In the genomic region with DNA sequence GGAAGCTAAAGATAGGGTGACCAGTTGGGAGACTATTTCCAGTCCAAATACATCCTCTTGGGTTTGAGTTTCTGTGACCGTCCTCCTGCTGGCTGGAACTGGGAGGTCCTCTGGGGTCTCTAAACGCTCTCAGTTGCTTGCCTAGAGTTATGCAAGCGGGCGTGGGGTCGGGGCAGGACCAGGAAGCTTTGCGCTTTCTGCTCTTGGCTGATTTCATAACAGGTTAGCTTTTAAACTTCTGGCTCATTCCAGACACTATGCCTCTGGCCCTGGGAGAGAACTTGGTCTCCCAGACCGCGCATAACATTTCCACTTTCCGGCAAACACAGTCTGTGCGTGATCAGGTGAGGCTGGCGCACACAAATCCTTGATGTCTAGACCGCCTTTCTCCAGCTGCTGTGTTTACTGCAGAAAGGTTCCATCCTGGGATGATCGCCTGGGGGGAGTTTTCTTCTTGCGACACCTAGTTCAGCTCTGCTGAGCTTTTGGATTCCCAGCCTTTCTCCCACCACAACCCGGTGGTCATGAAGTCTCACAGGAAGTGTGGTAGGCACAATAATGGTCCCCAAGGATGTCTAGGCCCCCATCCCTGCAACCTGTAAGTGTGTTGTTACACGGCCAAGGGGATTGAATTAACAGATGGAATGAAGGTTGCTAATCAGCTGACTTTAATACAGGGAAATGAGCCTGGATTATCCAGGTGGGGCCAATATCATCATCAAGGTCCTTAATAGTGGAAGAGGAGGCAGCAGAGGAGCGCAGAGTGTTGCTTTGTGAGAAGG, we compare ENCODE assay signal across 21 cellular contexts. TPM values are rescaled to one million over a fixed set of nuclear protein-coding genes. Genes with fewer than 3 reads are reported as not detected.
DNase-seq lines count a peak whose midpoint lies in the region; ATAC-seq and TF ChIP-seq lines count a peak whose summit lies in the region.
"Had no signal": no experiment of that assay in that cellular context is flagged by ENCODE, and none has a peak within 500 bp of the region (broad histone marks: within the 10 kb centered on the region; RNA-seq: fewer than 3 reads in every experiment).

No MANE protein-coding gene starts in this region.

- no peak for TF ChIP-seq CTCF in liver (IDR thresholded peaks at IDR 0.05; ENCODE audit: low read depth, low read length, missing input control)
- TF ChIP-seq CTCF in thyroid gland (IDR thresholded peaks at IDR 0.05), result no peak
- no peak for TF ChIP-seq CTCF in dorsolateral prefrontal cortex (IDR thresholded peaks at IDR 0.05 in 54 of 56, conservative IDR thresholded peaks at IDR 0.05 in 2 of 56; ENCODE audit: low read depth in 1 of 56, partially characterized antibody in 56 of 56)

- H3K4me3 ChIP-seq in liver (ENCODE audit: low read depth in 1 of 3, low read length in 3 of 3), result no peak overlapping the region
- no peak overlapping the region for H3K4me3 ChIP-seq in thyroid gland (replicated peaks in 1 of 3)
- no peak overlapping the region for H3K4me3 ChIP-seq in dorsolateral prefrontal cortex
- H3K4me3 ChIP-seq: A549, MG63 had no signal

- no peak for TF ChIP-seq POLR2A in thyroid gland (IDR thresholded peaks at IDR 0.05)

- H3K27ac ChIP-seq in liver (ENCODE audit: low read depth in 1 of 2, low read length in 2 of 2) (no peak overlapping the region), thyroid gland (peak overlapping the region; percentile 93 to 97 (median 96)), dorsolateral prefrontal cortex (no peak overlapping the region)
- H3K27ac ChIP-seq: A549 had no signal

- no peak overlapping the region for H3K9ac ChIP-seq in liver (ENCODE audit: low read depth in 1 of 2, low read length in 2 of 2)
- H3K9ac ChIP-seq: SK-N-SH had no signal

- H3K4me1 ChIP-seq in liver (ENCODE audit: control insufficient read depth in 4 of 4, insufficient read depth in 4 of 4, low read length in 3 of 4) (no peaks in the 10 kb centered on the region), thyroid gland (peaks cover 41 to 49% of the 10 kb centered on the region in 2 donors)
- H3K4me1 ChIP-seq: A549 had no signal

- H3K36me3 ChIP-seq in liver (ENCODE audit: control insufficient read depth in 4 of 4, insufficient read depth in 3 of 4, low read depth in 1 of 4, low read length in 3 of 4) (no peaks in the 10 kb centered on the region), thyroid gland (no peaks in the 10 kb centered on the region)
- H3K36me3 ChIP-seq: MG63 had no signal

- no peak for ATAC-seq in HG03457 (IDR thresholded peaks at IDR 0.05; ENCODE audit: unreplicated experiment)
- ATAC-seq: A549 had no signal

- DNase-seq in G401 (ENCODE audit: low spot score) (peak; percentile 71), cerebellar cortex (ENCODE audit: low spot score) (peak; percentile 84), thyroid gland (peak in 1 of 2 donors; percentile 32), dorsolateral prefrontal cortex (no peak), retina (no peak)
- DNase-seq: Calu3; CD4-positive, alpha-beta memory T cell; HCEC 1CT; Kasumi-1; MG63; NCI-H1092 treated with DMSO at 0.1 percent for 48 hours; NCI-H146; NCI-H2081 treated with DMSO at 0.1 percent for 48 hours; NCI-H446 treated with DMSO at 0.1 percent for 48 hours; NCI-H748 treated with DMSO at 0.1 percent for 48 hours; OCI-M1; SHP77 treated with DMSO at 0.1 percent for 48 hours; SK-N-SH had no signal

- TF ChIP-seq RAD21 in liver (IDR thresholded peaks at IDR 0.05), result no peak

- in situ Hi-C loops in G401 (cut with HindIII; ENCODE audit: low sequenced_read_pairs), result no loop called here

- intact Hi-C loops in thyroid gland (cut with DNase I) (no loop called here), dorsolateral prefrontal cortex (cut with DNase I) (no loop called here)

- H3K9me3 ChIP-seq in liver (ENCODE audit: control insufficient read depth in 4 of 4, low read length in 3 of 4) (no peaks in the 10 kb centered on the region), thyroid gland (no peaks in the 10 kb centered on the region)
- H3K9me3 ChIP-seq: A549, MG63, SK-N-SH had no signal

- WGBS in liver, result 71% methylated on average over 17 of the region's 17 CpGs
- WGBS in thyroid gland, 2 donors, result 93 to 95% methylated on average over 17 of the region's 17 CpGs

- no peaks in the 10 kb centered on the region for H3K27me3 ChIP-seq in liver (ENCODE audit: control insufficient read depth in 4 of 4, insufficient read depth in 4 of 4, low read length in 3 of 4)
- no peaks in the 10 kb centered on the region for H3K27me3 ChIP-seq in thyroid gland
- H3K27me3 ChIP-seq in dorsolateral prefrontal cortex, result no peaks in the 10 kb centered on the region
- H3K27me3 ChIP-seq: MG63 had no signal

TF ChIP-seq in liver, 16 proteins besides CTCF, POLR2A, EP300 and RAD21:
- TF ChIP-seq YY1 (IDR thresholded peaks at IDR 0.05) (peak; percentile 17), NR2F2 (IDR thresholded peaks at IDR 0.05) (no peak), RXRA (IDR thresholded peaks at IDR 0.05) (peak in 1 of 2 donors; percentile 30), HNF4G (IDR thresholded peaks at IDR 0.05) (no peak), HNF4A (conservative IDR thresholded peaks at IDR 0.05) (peak in 1 of 2 donors; percentile 26), TAF1 (conservative IDR thresholded peaks at IDR 0.05) (no peak), FOXA1 (IDR thresholded peaks at IDR 0.05) (no peak), SP1 (IDR thresholded peaks at IDR 0.05) (no peak)
- TF ChIP-seq, protein P1, sequence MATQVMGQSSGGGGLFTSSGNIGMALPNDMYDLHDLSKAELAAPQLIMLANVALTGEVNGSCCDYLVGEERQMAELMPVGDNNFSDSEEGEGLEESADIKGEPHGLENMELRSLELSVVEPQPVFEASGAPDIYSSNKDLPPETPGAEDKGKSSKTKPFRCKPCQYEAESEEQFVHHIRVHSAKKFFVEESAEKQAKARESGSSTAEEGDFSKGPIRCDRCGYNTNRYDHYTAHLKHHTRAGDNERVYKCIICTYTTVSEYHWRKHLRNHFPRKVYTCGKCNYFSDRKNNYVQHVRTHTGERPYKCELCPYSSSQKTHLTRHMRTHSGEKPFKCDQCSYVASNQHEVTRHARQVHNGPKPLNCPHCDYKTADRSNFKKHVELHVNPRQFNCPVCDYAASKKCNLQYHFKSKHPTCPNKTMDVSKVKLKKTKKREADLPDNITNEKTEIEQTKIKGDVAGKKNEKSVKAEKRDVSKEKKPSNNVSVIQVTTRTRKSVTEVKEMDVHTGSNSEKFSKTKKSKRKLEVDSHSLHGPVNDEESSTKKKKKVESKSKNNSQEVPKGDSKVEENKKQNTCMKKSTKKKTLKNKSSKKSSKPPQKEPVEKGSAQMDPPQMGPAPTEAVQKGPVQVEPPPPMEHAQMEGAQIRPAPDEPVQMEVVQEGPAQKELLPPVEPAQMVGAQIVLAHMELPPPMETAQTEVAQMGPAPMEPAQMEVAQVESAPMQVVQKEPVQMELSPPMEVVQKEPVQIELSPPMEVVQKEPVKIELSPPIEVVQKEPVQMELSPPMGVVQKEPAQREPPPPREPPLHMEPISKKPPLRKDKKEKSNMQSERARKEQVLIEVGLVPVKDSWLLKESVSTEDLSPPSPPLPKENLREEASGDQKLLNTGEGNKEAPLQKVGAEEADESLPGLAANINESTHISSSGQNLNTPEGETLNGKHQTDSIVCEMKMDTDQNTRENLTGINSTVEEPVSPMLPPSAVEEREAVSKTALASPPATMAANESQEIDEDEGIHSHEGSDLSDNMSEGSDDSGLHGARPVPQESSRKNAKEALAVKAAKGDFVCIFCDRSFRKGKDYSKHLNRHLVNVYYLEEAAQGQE (IDR thresholded peaks at IDR 0.05), result no peak
- TF ChIP-seq, protein P2, sequence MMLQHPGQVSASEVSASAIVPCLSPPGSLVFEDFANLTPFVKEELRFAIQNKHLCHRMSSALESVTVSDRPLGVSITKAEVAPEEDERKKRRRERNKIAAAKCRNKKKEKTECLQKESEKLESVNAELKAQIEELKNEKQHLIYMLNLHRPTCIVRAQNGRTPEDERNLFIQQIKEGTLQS (IDR thresholded peaks at IDR 0.05), result no peak

RNA-seq across cellular contexts. Expression of a gene that starts 23.6 kb away (rescaled TPM):
- total RNA-seq in G401 (2014; rRNA removed; shearing (Covaris generic)), result 91.2 and 121 TPM in 2 replicates
- 10 to 100 TPM; 19.3 to 31.9 TPM for total RNA-seq in liver
- 10 to 100 TPM; 12.0 to 12.9 TPM for polyA plus RNA-seq in liver
- 10 to 100 TPM; 40.7 to 74.4 (median 56.0) TPM for total RNA-seq in thyroid gland
- total RNA-seq in dorsolateral prefrontal cortex, result 10 to 100 TPM; 10.6 to 65.4 (median 22.7) TPM
- total RNA-seq: CD4-positive, alpha-beta memory T cell had no signal
- polyA plus RNA-seq: CD4-positive, alpha-beta memory T cell had no signal

Comparison
In these comparisons a context has a peak if more than half of its experiments do, and no peak if none do; other contexts are left out.
1. DNase-seq: peak in G401 (single experiment) and cerebellar cortex (single experiment); none in dorsolateral prefrontal cortex (0 of 10) and retina (single experiment).
2. H3K27ac ChIP-seq: peak in thyroid gland (3 of 3); none in liver (0 of 2) and dorsolateral prefrontal cortex (0 of 59).